Comparison of ENCODE assay signal across 15 cellular contexts in genomic region chr1:244163131-244163530, GRCh38.
A peak's percentile ranks its signal among the peaks of the same experiment; 100 is the strongest.
DNase-seq lines count a peak whose midpoint lies in the region; ATAC-seq and TF ChIP-seq lines count a peak whose summit lies in the region.
"Had no signal": no experiment of that assay in that cellular context is flagged by ENCODE, and none has a peak within 500 bp of the region (broad histone marks: within the 10 kb centered on the region; RNA-seq: fewer than 3 reads in every experiment).

No MANE protein-coding gene starts in this region.

- no peaks in the 10 kb centered on the region for H3K9me2 ChIP-seq in PC-3 (replicated peaks; ENCODE audit: low read length)

- no TSS peak for BruUV-seq in PC-3 (replicated peaks; lab: Mats Ljungman, UMichigan)

- POLR2A ChIA-PET in PC-3 (lab: Charles Lee; ENCODE audit: unreplicated experiment) = no interaction called here

- no peak for TF ChIP-seq CTCF in PC-3 (conservative IDR thresholded peaks at IDR 0.05; ENCODE audit: low read depth, low read length)
- no peak for TF ChIP-seq CTCF in osteoblast (IDR thresholded peaks at IDR 0.05; ENCODE audit: extremely low read depth, low read depth, low read length)

- no peaks in the 10 kb centered on the region for H3K4me1 Mint-ChIP-seq in activated T-helper 17 cell treated with anti-CD3 and anti-CD28 coated beads, Interleukin-2, amount 50 U/mL, for 72 hours
- H3K4me1 Mint-ChIP-seq: activated naive CD4-positive, alpha-beta T cell treated with anti-CD3 and anti-CD28 coated beads, Interleukin-2, amount 50 U/mL, for 24 hours; stimulated activated effector memory CD8-positive, alpha-beta T cell treated with anti-CD3 and anti-CD28 coated beads, Interleukin-12 subunit alpha, Interleukin-12 subunit beta, amount 100 ng/mL, for 72 hours had no signal

- no peaks in the 10 kb centered on the region for H3K27me3 ChIP-seq in PC-3 (ENCODE audit: low read length)
- H3K27me3 ChIP-seq in osteoblast (ENCODE audit: insufficient read depth, low read length) = no peaks in the 10 kb centered on the region

- H3K27ac Mint-ChIP-seq in activated T-helper 17 cell treated with anti-CD3 and anti-CD28 coated beads, Interleukin-2, amount 50 U/mL, for 72 hours = no peak overlapping the region
- H3K27ac Mint-ChIP-seq: activated naive CD4-positive, alpha-beta T cell treated with anti-CD3 and anti-CD28 coated beads, Interleukin-2, amount 50 U/mL, for 24 hours; stimulated activated effector memory CD8-positive, alpha-beta T cell treated with anti-CD3 and anti-CD28 coated beads, Interleukin-12 subunit alpha, Interleukin-12 subunit beta, amount 100 ng/mL, for 72 hours had no signal

- peak overlapping the region; percentile 76 for H3K4me2 ChIP-seq in PC-3 (ENCODE audit: low read length)
- H3K4me2 ChIP-seq in osteoblast (ENCODE audit: insufficient read depth, low read length) = peak overlapping the region; percentile 68
- H3K4me2 ChIP-seq: KMS-11 had no signal

- CTCF ChIA-PET in PC-3 (lab: Charles Lee) = no interaction called here

- H3K9ac ChIP-seq in PC-3 (ENCODE audit: low read length) = peak overlapping the region; percentile 7; the same call in 1 of the 2 replicates
- H3K9ac ChIP-seq: KMS-11 had no signal

- intact Hi-C loops in PC-3 (cut with micrococcal nuclease) = loop anchor here (5.0 kb wide), 3 partner anchors 69 to 311 kb away; partner anchors contain the start of gene AKT3

- DNase-seq in Daoy (ENCODE audit: low read depth) (peak; percentile 44), PC-3 (peak; percentile 55), epithelial cell of prostate (ENCODE audit: low read depth, low spot score) (no peak), osteoblast (ENCODE audit: insufficient read length, low spot score, missing footprints) (no peak), NCI-H446 treated with DMSO at 0.1 percent for 48 hours (lab: John Stamatoyannopoulos, UW) (no peak), Kasumi-1 (lab: John Stamatoyannopoulos, UW) (no peak)
- DNase-seq: DND-41; NCI-H187; stimulated activated CD4-positive, alpha-beta T cell treated with anti-CD3 and anti-CD28 coated beads, Interleukin-4, amount 100 ng/mL, for 1 hour had no signal

- peak overlapping the region; percentile 78 for H3K27ac ChIP-seq in PC-3 (ENCODE audit: low read length)
- peak overlapping the region; percentile 84 for H3K27ac ChIP-seq in epithelial cell of prostate
- peak overlapping the region; percentile 66 for H3K27ac ChIP-seq in osteoblast (ENCODE audit: low read depth, low read length)
- H3K27ac ChIP-seq: KMS-11, VCaP had no signal

- H3F3A ChIP-seq in PC-3 (ENCODE audit: low read length, unreplicated experiment) = peaks cover 8% of the 10 kb centered on the region

- no peak overlapping the region for H3K4me3 Mint-ChIP-seq in activated T-helper 17 cell treated with anti-CD3 and anti-CD28 coated beads, Interleukin-2, amount 50 U/mL, for 72 hours
- H3K4me3 Mint-ChIP-seq: activated naive CD4-positive, alpha-beta T cell treated with anti-CD3 and anti-CD28 coated beads, Interleukin-2, amount 50 U/mL, for 24 hours; stimulated activated effector memory CD8-positive, alpha-beta T cell treated with anti-CD3 and anti-CD28 coated beads, Interleukin-12 subunit alpha, Interleukin-12 subunit beta, amount 100 ng/mL, for 72 hours had no signal

- H4K20me1 ChIP-seq in PC-3 (ENCODE audit: low read length) = no peaks in the 10 kb centered on the region
- H4K20me1 ChIP-seq in osteoblast (ENCODE audit: insufficient read depth, low read length) = no peaks in the 10 kb centered on the region

- no peaks in the 10 kb centered on the region for H3K79me2 ChIP-seq in PC-3 (ENCODE audit: low read length)
- no peaks in the 10 kb centered on the region for H3K79me2 ChIP-seq in osteoblast (ENCODE audit: insufficient read depth, low read length)

- H3K27me3 Mint-ChIP-seq in activated T-helper 17 cell treated with anti-CD3 and anti-CD28 coated beads, Interleukin-2, amount 50 U/mL, for 72 hours = no peaks in the 10 kb centered on the region
- H3K27me3 Mint-ChIP-seq: activated naive CD4-positive, alpha-beta T cell treated with anti-CD3 and anti-CD28 coated beads, Interleukin-2, amount 50 U/mL, for 24 hours had no signal

- H3K36me3 ChIP-seq in PC-3 (ENCODE audit: low read depth, low read length) (no peaks in the 10 kb centered on the region), osteoblast (ENCODE audit: insufficient read depth, low read length) (no peaks in the 10 kb centered on the region)

- ATAC-seq in PC-3 (no peak), GM19035 (IDR thresholded peaks at IDR 0.05; ENCODE audit: unreplicated experiment) (no peak)
- no peak for ATAC-seq in activated T-helper 17 cell treated with anti-CD3 and anti-CD28 coated beads, Interleukin-2, amount 50 U/mL, for 72 hours (replicated peaks)
- ATAC-seq: stimulated activated effector memory CD8-positive, alpha-beta T cell treated with anti-CD3 and anti-CD28 coated beads, Interleukin-12 subunit alpha, Interleukin-12 subunit beta, amount 100 ng/mL, for 72 hours had no signal

- H3K4me3 ChIP-seq in PC-3 (ENCODE audit: low read length) (0 out of 2 replicates have a peak overlapping the region, but pooled peaks have one; percentile 45), osteoblast (ENCODE audit: insufficient read depth, low read length) (no peak overlapping the region)

- H3K9me3 ChIP-seq in PC-3 (ENCODE audit: low read length) (no peaks in the 10 kb centered on the region), osteoblast (ENCODE audit: low read depth, low read length) (no peaks in the 10 kb centered on the region)

- no peaks in the 10 kb centered on the region for H3K36me3 Mint-ChIP-seq in activated T-helper 17 cell treated with anti-CD3 and anti-CD28 coated beads, Interleukin-2, amount 50 U/mL, for 72 hours (ENCODE audit: low read depth)
- H3K36me3 Mint-ChIP-seq: activated naive CD4-positive, alpha-beta T cell treated with anti-CD3 and anti-CD28 coated beads, Interleukin-2, amount 50 U/mL, for 24 hours; stimulated activated effector memory CD8-positive, alpha-beta T cell treated with anti-CD3 and anti-CD28 coated beads, Interleukin-12 subunit alpha, Interleukin-12 subunit beta, amount 100 ng/mL, for 72 hours had no signal

- H2AFZ ChIP-seq in PC-3 (ENCODE audit: low read length) (peak overlapping the region; percentile 47; the same call in 1 of the 2 replicates), osteoblast (ENCODE audit: low read length) (peak overlapping the region; percentile 43)

- peaks cover 38% of the 10 kb centered on the region for H3K4me1 ChIP-seq in PC-3 (ENCODE audit: insufficient read depth, low read length)
- H3K4me1 ChIP-seq in osteoblast (ENCODE audit: insufficient read depth, low read length) = peaks cover 21% of the 10 kb centered on the region

- H3K9me3 Mint-ChIP-seq in activated T-helper 17 cell treated with anti-CD3 and anti-CD28 coated beads, Interleukin-2, amount 50 U/mL, for 72 hours = no peaks in the 10 kb centered on the region
- H3K9me3 Mint-ChIP-seq: activated naive CD4-positive, alpha-beta T cell treated with anti-CD3 and anti-CD28 coated beads, Interleukin-2, amount 50 U/mL, for 24 hours; stimulated activated effector memory CD8-positive, alpha-beta T cell treated with anti-CD3 and anti-CD28 coated beads, Interleukin-12 subunit alpha, Interleukin-12 subunit beta, amount 100 ng/mL, for 72 hours had no signal

Comparison
In these comparisons a context has a peak if more than half of its experiments do, and no peak if none do; other contexts are left out.
1. DNase-seq: peak in Daoy (single experiment) and PC-3 (single experiment); none in epithelial cell of prostate (single experiment), osteoblast (single experiment), NCI-H446 treated with DMSO at 0.1 percent for 48 hours (single experiment) and Kasumi-1 (0 of 2).
2. Peak in every context shown above with its lines, with median percentiles within 50 percentile points of each other: H3K27ac ChIP-seq.